ENCODE assay signal across 18 cellular contexts in genomic region chr1:206859082-206859491, GRCh38. TPM values are rescaled to one million over a fixed set of nuclear protein-coding genes. Genes with fewer than 3 reads are reported as not detected.
A peak's percentile ranks its signal among the peaks of the same experiment; 100 is the strongest.
DNase-seq lines count a peak whose midpoint lies in the region; ATAC-seq and TF ChIP-seq lines count a peak whose summit lies in the region.
"Had no signal": no experiment of that assay in that cellular context is flagged by ENCODE, and none has a peak within 500 bp of the region (broad histone marks: within the 10 kb centered on the region; RNA-seq: fewer than 3 reads in every experiment).

No MANE protein-coding gene starts in this region.

- H3K36me3 ChIP-seq in PC-9 (ENCODE audit: low read depth) (no peaks in the 10 kb centered on the region), esophagus (ENCODE audit: control insufficient read depth in 2 of 2, insufficient read depth in 2 of 2, low read length in 1 of 2) (no peaks in the 10 kb centered on the region)
- H3K36me3 ChIP-seq: ovary, spleen had no signal

- no peaks in the 10 kb centered on the region for H3K9me3 ChIP-seq in right cardiac atrium (ENCODE audit: control insufficient read depth, low read length)
- no peaks in the 10 kb centered on the region for H3K9me3 ChIP-seq in PC-9 (ENCODE audit: insufficient read depth, low read depth)
- H3K9me3 ChIP-seq in esophagus (ENCODE audit: control insufficient read depth in 2 of 2, insufficient read depth in 1 of 2, low read depth in 1 of 2, low read length in 1 of 2): peaks cover 0 to 2% of the 10 kb centered on the region in 2 donors
- H3K9me3 ChIP-seq: mucosa of descending colon, ovary, spleen had no signal

- H3K79me2 ChIP-seq in PC-9 (ENCODE audit: low read depth): no peaks in the 10 kb centered on the region

- no peaks in the 10 kb centered on the region for H3K27me3 ChIP-seq in right cardiac atrium (ENCODE audit: control insufficient read depth, insufficient read depth)
- peaks cover 18% of the 10 kb centered on the region for H3K27me3 ChIP-seq in PC-9 (ENCODE audit: insufficient read depth, low read depth)
- no peaks in the 10 kb centered on the region for H3K27me3 ChIP-seq in esophagus (ENCODE audit: control insufficient read depth in 1 of 2, insufficient read depth in 2 of 2, low read length in 2 of 2)
- H3K27me3 ChIP-seq: ovary, spleen had no signal

- DNase-seq in right cardiac atrium (no peak), left ventricle myocardium superior (no peak), PC-9 (peak; percentile 13 to 57), occipital lobe (lab: John Stamatoyannopoulos, UW) (no peak), SW 1271 (lab: John Stamatoyannopoulos, UW) (no peak)
- no peak for DNase-seq in activated CD4-positive, CD25-positive, alpha-beta regulatory T cell treated with anti-CD3 and anti-CD28 coated beads, Interleukin-2, amount 50 U/mL, for 72 hours
- DNase-seq: AML-193; HCEC 1CT; mucosa of descending colon; NCI-H1105; NCI-H226; OCI-M1; ovary; spleen; stimulated activated naive CD8-positive, alpha-beta T cell treated with anti-CD3 and anti-CD28 coated beads, Interleukin-15, Interleukin-2, amounts not matched to agents 100 U/mL and 50 U/mL, for 24 hours had no signal

- 47% methylated on average over 5 of the region's 5 CpGs for WGBS in right cardiac atrium
- WGBS in esophagus, 2 donors: 58 to 68% methylated on average over 5 of the region's 5 CpGs

- H2AFZ ChIP-seq in PC-9: peak overlapping the region; percentile 5; the same call in 1 of the 2 replicates

- no peaks in the 10 kb centered on the region for H3K9me2 ChIP-seq in PC-9 (ENCODE audit: insufficient read depth)

- no peak for TF ChIP-seq CTCF in PC-9 (conservative IDR thresholded peaks at IDR 0.05)

- POLR2A ChIA-PET in PC-9 (lab: Charles Lee; ENCODE audit: unreplicated experiment): no interaction called here

- no peaks in the 10 kb centered on the region for H3F3A ChIP-seq in PC-9 (ENCODE audit: insufficient read depth, low read depth)

- no TSS peak for BruUV-seq in PC-9 (replicated peaks; lab: Mats Ljungman, UMichigan)

- H3K27ac ChIP-seq in right cardiac atrium (ENCODE audit: low read length): no peak overlapping the region
- no peak overlapping the region for H3K27ac ChIP-seq in PC-9
- H3K27ac ChIP-seq in esophagus (ENCODE audit: low read depth in 2 of 2, low read length in 1 of 2): peak overlapping the region; percentile 5 to 75
- H3K27ac ChIP-seq: ovary had no signal

- H3K4me1 ChIP-seq in right cardiac atrium (ENCODE audit: control insufficient read depth, insufficient read depth, low read length) (no peaks in the 10 kb centered on the region), PC-9 (replicated peaks; ENCODE audit: insufficient read depth) (no peaks in the 10 kb centered on the region; the same call in 1 of the 2 replicates), esophagus (ENCODE audit: control insufficient read depth in 2 of 2, insufficient read depth in 2 of 2, low read length in 1 of 2) (peaks cover 0 to 3% of the 10 kb centered on the region in 2 donors)

- intact Hi-C loops in right cardiac atrium (cut with DNase I) (no loop called here), left ventricle myocardium superior (cut with micrococcal nuclease) (no loop called here), PC-9 (cut with micrococcal nuclease; ENCODE audit: unreplicated experiment) (no loop called here)

- H3K4me2 ChIP-seq in PC-9: peak overlapping the region; percentile 11; the same call in 1 of the 2 replicates

- H3K4me3 ChIP-seq in right cardiac atrium (ENCODE audit: low read length): no peak overlapping the region
- H3K4me3 ChIP-seq in PC-9: no peak overlapping the region
- H3K4me3 ChIP-seq in esophagus (ENCODE audit: low read depth in 1 of 2, low read length in 2 of 2): no peak overlapping the region
- H3K4me3 ChIP-seq: mucosa of descending colon, ovary had no signal

- H4K20me1 ChIP-seq in PC-9 (ENCODE audit: insufficient read depth): no peaks in the 10 kb centered on the region

- CTCF ChIA-PET in PC-9 (lab: Charles Lee): interaction anchor here (0.6 to 1.3 kb wide), 2 partner anchors 17 to 50 kb away, joined by 3 to 4 read pairs; no protein-coding TSS in a partner anchor

- ATAC-seq in right cardiac atrium (peak; percentile 14 to 40), left ventricle myocardium superior (no peak)
- ATAC-seq: mucosa of descending colon; SK-N-SH treated with all-trans-retinoic acid at 6 μM for 48 hours; stimulated activated naive CD8-positive, alpha-beta T cell treated with anti-CD3 and anti-CD28 coated beads, Interleukin-15, Interleukin-2, amounts not matched to agents 100 U/mL and 50 U/mL, for 24 hours had no signal

RNA-seq across cellular contexts. Expression of gene IL20, which starts 6.3 kb away (rescaled TPM):
- total RNA-seq in right cardiac atrium (not detected), left ventricle myocardium superior (not detected), PC-9 (2021) (not detected in 2 replicates), occipital lobe (0.47 TPM)
- polyA plus RNA-seq in right cardiac atrium (not detected), esophagus (under 1 TPM in 1 of 2 donors, not detected in 1; 0.05 TPM)
- total RNA-seq: mucosa of descending colon, spleen, ureter had no signal
- polyA plus RNA-seq: spleen had no signal

RNA-seq across cellular contexts. Expression of gene IL24, which starts 38.2 kb away (rescaled TPM):
- not detected for total RNA-seq in right cardiac atrium
- polyA plus RNA-seq in right cardiac atrium: not detected
- total RNA-seq in left ventricle myocardium superior: not detected
- not detected in 2 replicates for total RNA-seq in PC-9 (2021)
- polyA plus RNA-seq in esophagus: not detected
- not detected for total RNA-seq in occipital lobe
- total RNA-seq: mucosa of descending colon, ureter had no signal

Comparison
In these comparisons a context has a peak if more than half of its experiments do, and no peak if none do; other contexts are left out.
1. DNase-seq: peak in PC-9 (2 of 2); none in right cardiac atrium (0 of 3), left ventricle myocardium superior (single experiment), activated CD4-positive, CD25-positive, alpha-beta regulatory T cell treated with anti-CD3 and anti-CD28 coated beads, Interleukin-2, amount 50 U/mL, for 72 hours (single experiment), occipital lobe (single experiment) and SW 1271 (0 of 2).
2. H3K27ac ChIP-seq: peak in esophagus (2 of 2); none in right cardiac atrium (single experiment) and PC-9 (single experiment).